ENCODE assay signal across 21 cellular contexts in the genomic region with DNA sequence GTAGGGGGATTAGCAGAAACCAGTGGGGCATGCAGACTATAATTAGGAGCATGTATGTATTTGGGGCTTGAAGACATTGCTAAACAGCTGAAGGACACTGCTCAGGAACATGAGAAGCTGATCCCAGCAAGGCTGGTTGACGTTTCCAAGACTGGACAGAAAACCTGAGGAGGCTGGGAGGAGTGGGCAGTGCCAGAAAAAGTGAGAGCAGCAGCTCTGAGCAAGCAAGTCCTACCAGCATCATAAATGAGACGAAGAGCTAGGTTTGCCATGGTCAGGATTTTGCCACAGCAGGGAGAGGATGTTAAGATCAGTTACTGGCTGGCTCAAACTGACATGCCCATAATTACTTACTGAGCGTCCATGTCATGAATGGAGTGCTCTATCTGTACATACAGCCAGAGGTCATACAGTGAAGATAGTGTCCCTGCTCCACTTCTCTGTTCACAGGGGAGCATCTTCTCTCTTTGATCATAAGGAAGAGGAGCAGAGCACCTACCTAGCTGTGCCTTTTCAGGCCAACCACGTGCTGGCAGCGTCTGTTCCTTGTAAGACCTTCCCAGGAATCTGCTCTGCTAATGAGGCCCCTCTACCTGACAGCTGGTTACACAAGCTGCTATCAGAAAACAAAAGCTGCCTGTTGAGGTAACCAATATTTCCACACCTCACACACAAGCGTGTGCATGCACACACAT. TPM values are rescaled to one million over a fixed set of nuclear protein-coding genes. Genes with fewer than 3 reads are reported as not detected.
"Had no signal": no experiment of that assay in that cellular context is flagged by ENCODE, and none has a peak within 500 bp of the region (broad histone marks: within the 10 kb centered on the region; RNA-seq: fewer than 3 reads in every experiment).

No MANE protein-coding gene starts in this region.

- H3K27me3 Mint-ChIP-seq: activated CD8-positive, alpha-beta T cell treated with anti-CD3 and anti-CD28 coated beads for 36 hours; activated naive CD8-positive, alpha-beta T cell treated with anti-CD3 and anti-CD28 coated beads for 36 hours; activated T-helper 17 cell treated with anti-CD3 and anti-CD28 coated beads, Interleukin-2, amount 50 U/mL, for 72 hours had no signal

- H3K4me1 Mint-ChIP-seq: activated naive CD8-positive, alpha-beta T cell treated with anti-CD3 and anti-CD28 coated beads for 36 hours; activated T-helper 17 cell treated with anti-CD3 and anti-CD28 coated beads, Interleukin-2, amount 50 U/mL, for 72 hours had no signal

- FAIRE-seq: keratinocyte had no signal

- DNase-seq: activated CD4-positive, alpha-beta T cell treated with anti-CD3 and anti-CD28 coated beads for 48 hours; activated CD4-positive, CD25-positive, alpha-beta regulatory T cell; activated CD8-positive, alpha-beta T cell treated with anti-CD3 and anti-CD28 coated beads for 36 hours; activated naive CD4-positive, alpha-beta T cell; activated naive CD8-positive, alpha-beta T cell treated with anti-CD3 and anti-CD28 coated beads for 36 hours; activated T-cell treated with anti-CD3 and anti-CD28 coated beads, Interleukin-2, amount 50 U/mL, for 1 hour; amygdala; body of pancreas; central memory CD4-positive, alpha-beta T cell; foreskin keratinocyte; left lung; right cardiac atrium; stimulated activated naive CD8-positive, alpha-beta T cell treated with anti-CD3 and anti-CD28 coated beads, Interleukin-15, Interleukin-2, amounts not matched to agents 100 U/mL and 50 U/mL, for 24 hours; T-helper 9 cell had no signal

- H3K36me3 Mint-ChIP-seq: activated naive CD8-positive, alpha-beta T cell treated with anti-CD3 and anti-CD28 coated beads for 36 hours had no signal

- H3K36me3 ChIP-seq: left lung, tibial nerve, vagina had no signal

- H3K4me1 ChIP-seq: body of pancreas, foreskin keratinocyte, left lung, tibial nerve, vagina had no signal

- H3K4me3 ChIP-seq: body of pancreas, coronary artery, left lung, skin epidermis, tibial nerve, vagina had no signal

- H3K4me3 Mint-ChIP-seq: activated CD8-positive, alpha-beta T cell treated with anti-CD3 and anti-CD28 coated beads for 36 hours; activated naive CD8-positive, alpha-beta T cell treated with anti-CD3 and anti-CD28 coated beads for 36 hours; activated T-helper 17 cell treated with anti-CD3 and anti-CD28 coated beads, Interleukin-2, amount 50 U/mL, for 72 hours had no signal

- ATAC-seq: activated CD8-positive, alpha-beta T cell treated with anti-CD3 and anti-CD28 coated beads for 36 hours; activated T-helper 17 cell treated with anti-CD3 and anti-CD28 coated beads, Interleukin-2, amount 50 U/mL, for 72 hours; body of pancreas; foreskin keratinocyte; left lung; right cardiac atrium; stimulated activated naive CD8-positive, alpha-beta T cell treated with anti-CD3 and anti-CD28 coated beads, Interleukin-15, Interleukin-2, amounts not matched to agents 100 U/mL and 50 U/mL, for 24 hours had no signal

- H3K27me3 ChIP-seq: body of pancreas, foreskin keratinocyte, left lung, tibial nerve, vagina had no signal

- H3K27ac Mint-ChIP-seq: activated CD8-positive, alpha-beta T cell treated with anti-CD3 and anti-CD28 coated beads for 36 hours; activated naive CD8-positive, alpha-beta T cell treated with anti-CD3 and anti-CD28 coated beads for 36 hours; activated T-helper 17 cell treated with anti-CD3 and anti-CD28 coated beads, Interleukin-2, amount 50 U/mL, for 72 hours; progenitor cell of endocrine pancreas had no signal

- H3K27ac ChIP-seq: body of pancreas, coronary artery, foreskin keratinocyte, left lung, skin epidermis, tibial nerve, vagina had no signal

- H3K9me3 ChIP-seq: body of pancreas, left lung, tibial nerve, vagina had no signal

RNA-seq across cellular contexts. Expression of gene PDE1C, which starts 44.7 kb away (rescaled TPM):
- total RNA-seq: activated CD8-positive, alpha-beta T cell treated with anti-CD3 and anti-CD28 coated beads for 36 hours; activated naive CD8-positive, alpha-beta T cell treated with anti-CD3 and anti-CD28 coated beads for 36 hours; activated T-helper 17 cell treated with anti-CD3 and anti-CD28 coated beads, Interleukin-2, amount 50 U/mL, for 72 hours had no signal
